ENCODE assay signal across 24 cellular contexts in genomic region chr16:67885976-67886375, GRCh38. TPM values are rescaled to one million over a fixed set of nuclear protein-coding genes. Genes with fewer than 3 reads are reported as not detected.
"Had no signal": no experiment of that assay in that cellular context is flagged by ENCODE, and none has a peak within 500 bp of the region (broad histone marks: within the 10 kb centered on the region; RNA-seq: fewer than 3 reads in every experiment).

No MANE protein-coding gene starts in this region.

- H3K27ac ChIP-seq: skin epidermis had no signal

- H3K27ac Mint-ChIP-seq: dendritic cell treated with granulocyte-macrophage colony-stimulating factor and Interleukin-4, amounts not matched to agents 40 ng/mL and 50 ng/mL, for 4 days; immature natural killer cell; nephron had no signal

- DNase-seq: effector memory CD8-positive, alpha-beta T cell; esophagus squamous epithelium; foreskin fibroblast; glutamatergic neuron; immature natural killer cell; left cardiac atrium; left ventricle myocardium inferior; mesenchymal stem cell; midbrain; psoas muscle; retina; stimulated activated CD4-positive, alpha-beta T cell treated with anti-CD3 and anti-CD28 coated beads, Interleukin-2, amount 100 ng/mL, for 24 hours; stimulated activated naive CD4-positive, alpha-beta T cell; stomach; substantia nigra; trophoblast cell had no signal

- ATAC-seq: effector memory CD8-positive, alpha-beta T cell; gastroesophageal sphincter; left cardiac atrium; psoas muscle; sciatic nerve had no signal

- H3K27me3 Mint-ChIP-seq: dendritic cell treated with granulocyte-macrophage colony-stimulating factor and Interleukin-4, amounts not matched to agents 40 ng/mL and 50 ng/mL, for 4 days; effector memory CD8-positive, alpha-beta T cell had no signal

- H3K4me1 Mint-ChIP-seq: immature natural killer cell had no signal

- FAIRE-seq: keratinocyte, urothelium cell line had no signal

- H3K9me3 ChIP-seq: esophagus squamous epithelium, gastroesophageal sphincter, left ventricle myocardium inferior, psoas muscle, stomach had no signal

- H3K27me3 ChIP-seq: esophagus squamous epithelium, gastroesophageal sphincter, stomach had no signal

- H3K4me3 Mint-ChIP-seq: dendritic cell treated with granulocyte-macrophage colony-stimulating factor and Interleukin-4, amounts not matched to agents 40 ng/mL and 50 ng/mL, for 4 days; effector memory CD8-positive, alpha-beta T cell; immature natural killer cell; nephron had no signal

- H3K4me3 ChIP-seq: esophagus squamous epithelium, gastroesophageal sphincter, left ventricle myocardium inferior, lung, psoas muscle, skin epidermis, stomach had no signal

- H3K9me3 Mint-ChIP-seq: dendritic cell treated with granulocyte-macrophage colony-stimulating factor and Interleukin-4, amounts not matched to agents 40 ng/mL and 50 ng/mL, for 4 days; effector memory CD8-positive, alpha-beta T cell; immature natural killer cell; nephron had no signal

RNA-seq across cellular contexts. Expression of gene NRN1L, which starts 1.3 kb away (rescaled TPM):
- total RNA-seq: stomach had no signal
- polyA plus RNA-seq: keratinocyte had no signal
